26 cellular contexts compared by ENCODE assay signal in genomic region chr3:46454209-46454595, GRCh38.
"Had no signal": no experiment of that assay in that cellular context is flagged by ENCODE, and none has a peak within 500 bp of the region (broad histone marks: within the 10 kb centered on the region; RNA-seq: fewer than 3 reads in every experiment).

No MANE protein-coding gene starts in this region.

- H3K4me1 ChIP-seq: esophagus muscularis mucosa, foreskin keratinocyte, gastroesophageal sphincter, left lung, neural progenitor cell, prostate gland, right atrium auricular region, testis, tibial artery had no signal

- ATAC-seq: foreskin keratinocyte; gastroesophageal sphincter; heart left ventricle; left cardiac atrium; left lung; naive thymus-derived CD4-positive, alpha-beta T cell; stimulated activated memory B cell treated with anti-CD40 and anti-IgM and Interleukin-4, amounts not matched to agents 10 μg/mL and 1 μg/mL and 100 μg/mL, for 72 hours; stimulated activated naive CD8-positive, alpha-beta T cell treated with anti-CD3 and anti-CD28 coated beads, Interleukin-15, Interleukin-2, amounts not matched to agents 100 U/mL and 50 U/mL, for 24 hours had no signal

- H3K27ac ChIP-seq: epithelial cell of prostate, esophagus muscularis mucosa, foreskin keratinocyte, gastroesophageal sphincter, heart left ventricle, hepatocyte, neural progenitor cell, prostate gland, right atrium auricular region, testis, tibial artery had no signal

- H2AFZ ChIP-seq: hepatocyte, neural progenitor cell had no signal

- H3K4me2 ChIP-seq: hepatocyte, neural progenitor cell, smooth muscle cell had no signal

- H3K4me3 ChIP-seq: esophagus muscularis mucosa, gastroesophageal sphincter, heart left ventricle, hepatocyte, left lung, neural progenitor cell, prostate gland, right atrium auricular region, smooth muscle cell, testis, tibial artery had no signal

- H3K79me2 ChIP-seq: hepatocyte had no signal

- H3K36me3 ChIP-seq: gastroesophageal sphincter, neural progenitor cell, prostate gland, right atrium auricular region had no signal

- H3K9ac ChIP-seq: neural progenitor cell had no signal

- DNase-seq: cortex of kidney; effector CD4-positive, alpha-beta T cell; foreskin keratinocyte; heart left ventricle; left cardiac atrium; left lung; mesenchymal stem cell; midbrain; nucleus accumbens; stimulated activated CD4-positive, alpha-beta T cell treated with anti-CD3 and anti-CD28 coated beads, Interleukin-12 subunit alpha, Interleukin-12 subunit beta, amount 100 ng/mL, for 4 hours; stimulated activated CD4-positive, alpha-beta T cell treated with anti-CD3 and anti-CD28 coated beads, Interleukin-1b, Interleukin-23, amount 100 ng/mL, for 48 hours; stimulated activated CD4-positive, alpha-beta T cell treated with anti-CD3 and anti-CD28 coated beads, Interleukin-4, amount 100 ng/mL, for 1 hour; stimulated activated naive CD8-positive, alpha-beta T cell treated with anti-CD3 and anti-CD28 coated beads, Interleukin-15, Interleukin-2, amounts not matched to agents 100 U/mL and 50 U/mL, for 24 hours; substantia nigra; testis; tibial artery had no signal

- H3K27me3 ChIP-seq: heart left ventricle, hepatocyte, left lung, neural progenitor cell, right atrium auricular region, testis had no signal

- H3K9me3 ChIP-seq: esophagus muscularis mucosa, gastroesophageal sphincter, heart left ventricle, left lung, prostate gland, right atrium auricular region, testis, tibial artery had no signal
